In genomic region chr14:75610839-75611238, GRCh38 we compare ENCODE assay signal across 21 cellular contexts. TPM values are rescaled to one million over a fixed set of nuclear protein-coding genes. Genes with fewer than 3 reads are reported as not detected.
DNase-seq lines count a peak whose midpoint lies in the region; ATAC-seq and TF ChIP-seq lines count a peak whose summit lies in the region.
"Had no signal": no experiment of that assay in that cellular context is flagged by ENCODE, and none has a peak within 500 bp of the region (broad histone marks: within the 10 kb centered on the region; RNA-seq: fewer than 3 reads in every experiment).

No MANE protein-coding gene starts in this region.

- H3K4me3 ChIP-seq in brain microvascular endothelial cell (ENCODE audit: low read depth, low read length) (no peak overlapping the region), skeletal muscle satellite cell (ENCODE audit: low read length) (peak overlapping the region; percentile 19)
- H3K4me3 ChIP-seq: SJCRH30 had no signal

- no peak for ATAC-seq in HG02759 (IDR thresholded peaks at IDR 0.05; ENCODE audit: unreplicated experiment)
- ATAC-seq in CD4-positive, alpha-beta T cell (ENCODE audit: poor library complexity): no peak

- H3K9me3 Mint-ChIP-seq in CD14-positive monocyte: peaks cover 7 to 22% (median 20%) of the 10 kb centered on the region in 7 donors
- no peaks in the 10 kb centered on the region for H3K9me3 Mint-ChIP-seq in CD4-positive, alpha-beta T cell

- peaks cover 75% of the 10 kb centered on the region for H3K4me1 Mint-ChIP-seq in CD14-positive monocyte
- no peaks in the 10 kb centered on the region for H3K4me1 Mint-ChIP-seq in CD4-positive, alpha-beta T cell (ENCODE audit: low read depth)

- DNase-seq in CD14-positive monocyte (ENCODE audit: low spot score) (no peak), brain microvascular endothelial cell (peak; percentile 21), SKM-1 (lab: John Stamatoyannopoulos, UW; ENCODE audit: unreplicated experiment) (no peak), NAMALWA (ENCODE audit: low spot score) (no peak)
- no peak for DNase-seq in CD4-positive, alpha-beta T cell
- DNase-seq: ACHN; activated B cell treated with CpG ODN at 0.5 μM for 24 hours; activated CD4-positive, alpha-beta memory T cell treated with anti-CD3 and anti-CD28 coated beads for 36 hours; activated naive CD4-positive, alpha-beta T cell treated with Interleukin-2 at 50 U/mL for 16 hours; activated T-cell treated with anti-CD3 and anti-CD28 coated beads for 4 hours; DMS153; H7; NCI-H146; NCI-H2227 treated with DMSO at 0.1 percent for 48 hours; NCI-H774; SJCRH30; stimulated activated CD4-positive, alpha-beta T cell treated with anti-CD3 and anti-CD28 coated beads, Interleukin-2, amount 100 ng/mL, for 24 hours had no signal

- in situ Hi-C loops in brain microvascular endothelial cell (cut with HindIII; ENCODE audit: low pct_ligation_motif_present, low sequenced_read_pairs): no loop called here

- H3K27ac ChIP-seq in brain microvascular endothelial cell (no peak overlapping the region), layer of hippocampus (ENCODE audit: low read depth, low read length) (peak overlapping the region; percentile 21)
- no peak overlapping the region for H3K27ac ChIP-seq in CD4-positive, alpha-beta T cell (ENCODE audit: low read depth, low read length)
- H3K27ac ChIP-seq: SJCRH30 had no signal

- peaks cover 33 to 38% of the 10 kb centered on the region in 2 donors for H3K36me3 Mint-ChIP-seq in CD14-positive monocyte
- H3K36me3 Mint-ChIP-seq in CD4-positive, alpha-beta T cell (ENCODE audit: low read depth): no peaks in the 10 kb centered on the region

- H3K4me3 Mint-ChIP-seq in CD14-positive monocyte: peak overlapping the region; percentile 20 to 71
- H3K4me3 Mint-ChIP-seq in CD4-positive, alpha-beta T cell: no peak overlapping the region
- H3K4me3 Mint-ChIP-seq: activated B cell treated with CpG ODN at 0.5 μM for 24 hours; activated CD4-positive, alpha-beta memory T cell treated with anti-CD3 and anti-CD28 coated beads for 36 hours; stimulated activated naive CD8-positive, alpha-beta T cell treated with anti-CD3 and anti-CD28 coated beads, Interleukin-15, Interleukin-2, amounts not matched to agents 100 ng/mL and 50 ng/mL, for 24 hours had no signal

- peaks cover 0 to 18% (median 0%) of the 10 kb centered on the region in 3 donors for H3K27me3 Mint-ChIP-seq in CD14-positive monocyte (ENCODE audit: low read depth in 3 of 3)
- no peaks in the 10 kb centered on the region for H3K27me3 Mint-ChIP-seq in CD4-positive, alpha-beta T cell
- H3K27me3 Mint-ChIP-seq: activated CD4-positive, alpha-beta memory T cell treated with anti-CD3 and anti-CD28 coated beads for 36 hours had no signal

- peaks cover 19% of the 10 kb centered on the region for H3K9me3 ChIP-seq in skeletal muscle satellite cell (replicated peaks; ENCODE audit: low read length)
- H3K9me3 ChIP-seq in CD4-positive, alpha-beta T cell (ENCODE audit: control insufficient read depth, low read length): peaks cover 7% of the 10 kb centered on the region

- H3K27me3 ChIP-seq in brain microvascular endothelial cell (replicated peaks) (no peaks in the 10 kb centered on the region), layer of hippocampus (ENCODE audit: control insufficient read depth, insufficient read depth, low read length) (no peaks in the 10 kb centered on the region), skeletal muscle satellite cell (ENCODE audit: control insufficient read depth, insufficient read depth, low read length) (no peaks in the 10 kb centered on the region)
- H3K27me3 ChIP-seq in CD4-positive, alpha-beta T cell (ENCODE audit: control insufficient read depth, insufficient read depth, low read length): no peaks in the 10 kb centered on the region
- H3K27me3 ChIP-seq: SJCRH30 had no signal

- peaks cover 21% of the 10 kb centered on the region for H3K4me1 ChIP-seq in skeletal muscle satellite cell (ENCODE audit: control insufficient read depth, insufficient read depth, low read length)
- H3K4me1 ChIP-seq: SJCRH30 had no signal

- no peaks in the 10 kb centered on the region for H3K36me3 ChIP-seq in brain microvascular endothelial cell (replicated peaks)
- H3K36me3 ChIP-seq in skeletal muscle satellite cell (ENCODE audit: insufficient read depth, low read length): no peaks in the 10 kb centered on the region
- H3K36me3 ChIP-seq: SJCRH30 had no signal

- POLR2A ChIA-PET in CD4-positive, alpha-beta T cell (lab: Charles Lee): no interaction called here

- CTCF ChIA-PET in CD4-positive, alpha-beta T cell (lab: Charles Lee): interaction anchor here (1.2 kb wide), 1 partner anchor 9 kb away, joined by 3 read pairs; no protein-coding TSS in a partner anchor

- peak overlapping the region; percentile 59 for H3K4me2 ChIP-seq in skeletal muscle satellite cell (ENCODE audit: low read length)

- intact Hi-C loops in CD14-positive monocyte (cut with micrococcal nuclease): loop anchor here in 1 of 2 donors (5.0 kb wide), 1 partner anchor 34 kb away; the partner anchor contains the start of gene FLVCR2
- intact Hi-C loops in CD4-positive, alpha-beta T cell (cut with DNase I, micrococcal nuclease): no loop called here

- peak overlapping the region; percentile 92 to 98 (median 96) for H3K27ac Mint-ChIP-seq in CD14-positive monocyte
- H3K27ac Mint-ChIP-seq in CD4-positive, alpha-beta T cell: no peak overlapping the region
- H3K27ac Mint-ChIP-seq: activated B cell treated with CpG ODN at 0.5 μM for 24 hours; activated CD4-positive, alpha-beta memory T cell treated with anti-CD3 and anti-CD28 coated beads for 36 hours; stimulated activated naive CD8-positive, alpha-beta T cell treated with anti-CD3 and anti-CD28 coated beads, Interleukin-15, Interleukin-2, amounts not matched to agents 100 ng/mL and 50 ng/mL, for 24 hours had no signal

- H3K9ac ChIP-seq in skeletal muscle satellite cell (ENCODE audit: low read depth, low read length): peak overlapping the region; percentile 48

- TF ChIP-seq CTCF in CD14-positive monocyte (IDR thresholded peaks at IDR 0.05) (no peak), brain microvascular endothelial cell (IDR thresholded peaks at IDR 0.05; ENCODE audit: low read depth, low read length, missing control alignments) (no peak)
- no peak for TF ChIP-seq CTCF in CD4-positive, alpha-beta T cell (IDR thresholded peaks at IDR 0.05)

RNA-seq across cellular contexts. Expression of gene FLVCR2, which starts 32.4 kb away (rescaled TPM):
- 10 to 100 TPM; 16.3 to 36.6 TPM for polyA plus RNA-seq in CD14-positive monocyte
- total RNA-seq in skeletal muscle satellite cell (2012; rRNA removed): 6.6 and 10.1 TPM in 2 replicates
- total RNA-seq in CD4-positive, alpha-beta T cell: 1 to 10 TPM in 1 of 2 experiments, under 1 TPM in 1; 0.71 to 2.3 TPM

RNA-seq across cellular contexts. Expression of gene ERG28, which starts 49.8 kb away (rescaled TPM):
- 1 to 10 TPM; 5.7 to 8.2 TPM for polyA plus RNA-seq in CD14-positive monocyte
- 5.5 and 6.6 TPM in 2 replicates for total RNA-seq in skeletal muscle satellite cell (2012; rRNA removed)
- 1 to 10 TPM; 5.7 to 5.8 TPM for total RNA-seq in CD4-positive, alpha-beta T cell

RNA-seq across cellular contexts. Expression of gene TTLL5, which starts 50.2 kb away (rescaled TPM):
- 1 to 10 TPM; 4.2 to 4.7 TPM for polyA plus RNA-seq in CD14-positive monocyte
- 17.3 and 19.3 TPM in 2 replicates for total RNA-seq in skeletal muscle satellite cell (2012; rRNA removed)
- total RNA-seq in CD4-positive, alpha-beta T cell: 10 to 100 TPM; 19.8 to 26.4 TPM
